Comparison of ENCODE assay signal across 8 cellular contexts in genomic region chr19:52942371-52943133, GRCh38. TPM values are rescaled to one million over a fixed set of nuclear protein-coding genes. Genes with fewer than 3 reads are reported as not detected.
A peak's percentile ranks its signal among the peaks of the same experiment; 100 is the strongest.
DNase-seq lines count a peak whose midpoint lies in the region; ATAC-seq and TF ChIP-seq lines count a peak whose summit lies in the region.

No MANE protein-coding gene starts in this region.

- H3K4me3 ChIP-seq in stomach: peak overlapping the region; percentile 70 to 80 (median 80)

- TF ChIP-seq POLR2A in stomach (IDR thresholded peaks at IDR 0.05): peak in 2 of 4 donors; percentile 85 to 92

- intact Hi-C loops in Calu3 (cut with micrococcal nuclease; ENCODE audit: unreplicated experiment) (loop anchor here (5.0 to 10.0 kb wide), 3 partner anchors 155 to 252 kb away; partner anchors contain the start of genes ZNF600, ZNF611 and ZNF665), stomach (cut with DNase I; ENCODE audit: low total_unique reads) (no loop called here)

- peaks cover 0 to under 1% (median 0%) of the 10 kb centered on the region in 4 donors for H3K36me3 ChIP-seq in stomach

- DNase-seq in Calu3: peak; percentile 98
- DNase-seq in HUDEP-2 (lab: John Stamatoyannopoulos, UW; ENCODE audit: unreplicated experiment in 76 of 76): peak in 75 of 76 experiments; percentile 32 to 98 (median 92)
- DNase-seq in RKO (ENCODE audit: low spot score): peak; percentile 97
- DNase-seq in activated effector memory CD4-positive, alpha-beta T cell treated with Interleukin-2 at 50 U/mL for 16 hours: peak; percentile 95
- DNase-seq in fibroblast of the conjunctiva (ENCODE audit: low read depth): peak; percentile 45
- DNase-seq in neural crest cell (ENCODE audit: low read depth, low spot score): peak; percentile 92
- DNase-seq in stomach: peak; percentile 97

- H3K27ac Mint-ChIP-seq in Calu3 (ENCODE audit: unreplicated experiment) (peak overlapping the region; percentile 54), neural crest cell (ENCODE audit: unreplicated experiment) (peak overlapping the region; percentile 93)

- CTCF ChIA-PET in Calu3 (lab: Charles Lee): no interaction called here

- peak overlapping the region; percentile 91 to 95 (median 93) for H3K27ac ChIP-seq in stomach

- H3K36me3 Mint-ChIP-seq in Calu3 (ENCODE audit: insufficient read depth, unreplicated experiment) (peaks cover 70% of the 10 kb centered on the region), neural crest cell (ENCODE audit: low read depth) (peaks cover 16% of the 10 kb centered on the region)

- H3K4me1 Mint-ChIP-seq in Calu3 (ENCODE audit: low read depth, unreplicated experiment) (peaks cover 35% of the 10 kb centered on the region), neural crest cell (peaks cover 30% of the 10 kb centered on the region)

- peaks cover 8 to 57% (median 47%) of the 10 kb centered on the region in 4 donors for H3K4me1 ChIP-seq in stomach

- BruUV-seq in Calu3 (replicated peaks; lab: Mats Ljungman, UMichigan): TSS peak; percentile 91

- H3K9me3 Mint-ChIP-seq in Calu3 (ENCODE audit: low read depth, unreplicated experiment) (no peaks in the 10 kb centered on the region), neural crest cell (no peaks in the 10 kb centered on the region)

- no peaks in the 10 kb centered on the region for H3K27me3 Mint-ChIP-seq in Calu3 (ENCODE audit: unreplicated experiment)
- H3K27me3 Mint-ChIP-seq in neural crest cell (ENCODE audit: low read depth): peaks cover 7% of the 10 kb centered on the region

- H3K27me3 ChIP-seq in stomach: no peaks in the 10 kb centered on the region

- TF ChIP-seq CTCF in Calu3 (IDR thresholded peaks at IDR 0.05; ENCODE audit: unreplicated experiment) (no peak), neural crest cell (conservative IDR thresholded peaks at IDR 0.05) (no peak), stomach (IDR thresholded peaks at IDR 0.05) (no peak)

- peak; percentile 95 for ATAC-seq in GM21367 (IDR thresholded peaks at IDR 0.05; ENCODE audit: unreplicated experiment)

- 0 to 1% (median 1%) methylated on average over 30 to 43 of the region's 43 CpGs for WGBS in stomach, 5 donors

- TF ChIP-seq EP300 in stomach (IDR thresholded peaks at IDR 0.05): no peak

- H3K4me3 Mint-ChIP-seq in Calu3 (ENCODE audit: low read depth, unreplicated experiment): peak overlapping the region; percentile 76
- H3K4me3 Mint-ChIP-seq in neural crest cell: peak overlapping the region; percentile 93

- H3K9me3 ChIP-seq in stomach: peaks cover 14 to 21% (median 18%) of the 10 kb centered on the region in 4 donors

RNA-seq across cellular contexts. Expression of gene ZNF888, which starts 19.3 kb away (rescaled TPM):
- total RNA-seq in Calu3 (2022): 25.5 and 27.0 TPM in 2 replicates
- 8.0 and 8.2 TPM in 2 replicates for total RNA-seq in neural crest cell
- 10 to 100 TPM in 2 of 5 donors, 1 to 10 TPM in 2, under 1 TPM in 1; 0.29 to 13.4 (median 9.3) TPM for total RNA-seq in stomach
- 1 to 10 TPM; 2.6 to 5.7 (median 3.9) TPM for polyA plus RNA-seq in stomach

RNA-seq across cellular contexts. Expression of gene ZNF816, which starts 20.1 kb away (rescaled TPM):
- total RNA-seq in Calu3 (2022) (16.5 and 17.5 TPM in 2 replicates), neural crest cell (12.0 and 13.8 TPM in 2 replicates), stomach (10 to 100 TPM in 4 of 5 donors, 1 to 10 TPM in 1; 2.9 to 41.4 (median 16.9) TPM)
- 1 to 10 TPM; 3.2 to 4.0 (median 3.8) TPM for polyA plus RNA-seq in stomach

RNA-seq across cellular contexts. Expression of gene ZNF320, which starts 45.1 kb away (rescaled TPM):
- 2.5 and 7.8 TPM in 2 replicates for total RNA-seq in Calu3 (2022)
- 26.9 and 38.1 TPM in 2 replicates for total RNA-seq in neural crest cell
- 10 to 100 TPM in 4 of 5 donors, not detected in 1; 23.5 to 94.6 (median 33.2) TPM for total RNA-seq in stomach
- 1 to 10 TPM in 2 of 3 donors, not detected in 1; 3.0 to 3.7 TPM for polyA plus RNA-seq in stomach

Comparison
In these comparisons a context has a peak if more than half of its experiments do, and no peak if none do; other contexts are left out.
1. Peak in every context shown above with its lines: DNase-seq, ATAC-seq, H3K4me3 ChIP-seq and H3K27ac ChIP-seq.
2. DNase-seq: peak in every context shown above with its lines; median percentile 98 in Calu3; 97 in RKO; 97 in stomach; 95 in activated effector memory CD4-positive, alpha-beta T cell treated with Interleukin-2 at 50 U/mL for 16 hours; 92 in HUDEP-2; 92 in neural crest cell; 45 in fibroblast of the conjunctiva.